33 cellular contexts compared by ENCODE assay signal in the genomic region with DNA sequence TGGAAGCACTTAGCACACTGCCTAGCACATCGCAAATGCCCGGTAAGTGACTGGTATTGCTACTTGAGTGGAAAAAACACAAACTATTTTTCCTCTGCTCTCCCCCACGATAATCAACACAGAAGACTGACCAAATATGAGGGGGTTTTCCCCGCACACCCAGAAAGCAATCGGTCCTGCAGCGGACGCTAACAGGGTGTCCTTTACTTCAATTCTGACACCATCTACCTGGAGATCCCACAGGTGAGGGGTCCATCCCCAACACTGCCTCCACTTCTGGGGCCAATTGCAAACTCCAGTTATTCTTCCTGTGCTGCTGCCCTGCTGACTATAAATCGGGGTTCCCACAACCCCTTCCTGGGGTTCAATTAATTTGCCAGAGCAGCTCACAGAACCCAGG.
"Had no signal": no experiment of that assay in that cellular context is flagged by ENCODE, and none has a peak within 500 bp of the region (broad histone marks: within the 10 kb centered on the region; RNA-seq: fewer than 3 reads in every experiment).

No MANE protein-coding gene starts in this region.

- H3K4me3 Mint-ChIP-seq: activated B cell treated with CpG ODN at 0.5 μM for 24 hours; activated CD4-positive, alpha-beta memory T cell treated with anti-CD3 and anti-CD28 coated beads for 36 hours; activated CD4-positive, alpha-beta T cell treated with anti-CD3 and anti-CD28 coated beads for 36 hours; activated CD8-positive, alpha-beta memory T cell treated with anti-CD3 and anti-CD28 coated beads, Interleukin-2, amount 10 ng/mL, durations not matched to agents 7 days and 5 days; activated CD8-positive, alpha-beta T cell treated with anti-CD3 and anti-CD28 coated beads for 36 hours; activated naive CD4-positive, alpha-beta T cell treated with anti-CD3 and anti-CD28 coated beads, Interleukin-2, amount 10 ng/mL, durations not matched to agents 7 days and 5 days; activated naive CD4-positive, alpha-beta T cell treated with anti-CD3 and anti-CD28 coated beads, Interleukin-2, amount 50 U/mL, for 24 hours; activated naive CD8-positive, alpha-beta T cell; activated naive CD8-positive, alpha-beta T cell treated with anti-CD3 and anti-CD28 coated beads, Interleukin-2, amount 10 ng/mL, durations not matched to agents 7 days and 5 days; activated naive CD8-positive, alpha-beta T cell treated with anti-CD3 and anti-CD28 coated beads, Interleukin-2, amount 50 U/mL, for 24 hours; activated T-cell treated with anti-CD3 and anti-CD28 coated beads, Interleukin-2, amount 50 U/mL, for 24 hours; brain; T-helper 1 cell treated with Interleukin-12 subunit alpha and Interleukin-12 subunit beta and Interleukin-4 antibody, amounts not matched to agents 30 μg/mL and 1 μg/mL, for 36 hours; T-helper 2 cell treated with Interferon-gamma antibody and Interleukin-4, amounts not matched to agents 5 μg/mL and 100 μg/mL, for 36 hours had no signal

- FAIRE-seq: TTC549 had no signal

- H3K36me3 Mint-ChIP-seq: activated CD4-positive, alpha-beta memory T cell treated with anti-CD3 and anti-CD28 coated beads for 36 hours; activated CD8-positive, alpha-beta memory T cell treated with anti-CD3 and anti-CD28 coated beads, Interleukin-2, amount 10 ng/mL, durations not matched to agents 7 days and 5 days; activated naive CD4-positive, alpha-beta T cell treated with anti-CD3 and anti-CD28 coated beads, Interleukin-2, amount 10 ng/mL, durations not matched to agents 7 days and 5 days; activated naive CD4-positive, alpha-beta T cell treated with anti-CD3 and anti-CD28 coated beads, Interleukin-2, amount 50 U/mL, for 24 hours; activated naive CD8-positive, alpha-beta T cell; activated naive CD8-positive, alpha-beta T cell treated with anti-CD3 and anti-CD28 coated beads, Interleukin-2, amount 10 ng/mL, durations not matched to agents 7 days and 5 days; brain had no signal

- ATAC-seq: activated CD4-positive, alpha-beta T cell treated with anti-CD3 and anti-CD28 coated beads for 36 hours; activated CD8-positive, alpha-beta memory T cell treated with anti-CD3 and anti-CD28 coated beads, Interleukin-2, amount 10 ng/mL, durations not matched to agents 7 days and 5 days; activated CD8-positive, alpha-beta T cell treated with anti-CD3 and anti-CD28 coated beads for 36 hours; activated naive CD8-positive, alpha-beta T cell treated with anti-CD3 and anti-CD28 coated beads, Interleukin-2, amount 50 U/mL, for 24 hours had no signal

- H3K9me3 Mint-ChIP-seq: activated CD4-positive, alpha-beta memory T cell treated with anti-CD3 and anti-CD28 coated beads for 36 hours; activated CD8-positive, alpha-beta T cell treated with anti-CD3 and anti-CD28 coated beads for 36 hours; activated naive CD4-positive, alpha-beta T cell treated with anti-CD3 and anti-CD28 coated beads, Interleukin-2, amount 10 ng/mL, durations not matched to agents 7 days and 5 days; activated naive CD4-positive, alpha-beta T cell treated with anti-CD3 and anti-CD28 coated beads, Interleukin-2, amount 50 U/mL, for 24 hours; activated naive CD8-positive, alpha-beta T cell treated with anti-CD3 and anti-CD28 coated beads, Interleukin-2, amount 50 U/mL, for 24 hours; activated T-cell treated with anti-CD3 and anti-CD28 coated beads, Interleukin-2, amount 50 U/mL, for 24 hours; activated T-helper 2 cell treated with anti-CD3 and anti-CD28 coated beads, Interferon-gamma antibody, Interleukin-2, Interleukin-4, amounts not matched to agents 10 μg/mL and 5 μg/mL and 100 μg/mL, durations not matched to agents 14 hours and 24 hours and 36 hours; brain; T-helper 1 cell treated with Interleukin-12 subunit alpha and Interleukin-12 subunit beta and Interleukin-4 antibody, amounts not matched to agents 30 μg/mL and 1 μg/mL, for 36 hours; T-helper 2 cell treated with Interferon-gamma antibody and Interleukin-4, amounts not matched to agents 5 μg/mL and 100 μg/mL, for 36 hours had no signal

- H3K36me3 ChIP-seq: ascending aorta had no signal

- DNase-seq: activated B cell treated with CpG ODN at 0.5 μM for 24 hours; activated CD4-positive, alpha-beta memory T cell treated with anti-CD3 and anti-CD28 coated beads for 36 hours; activated CD4-positive, alpha-beta T cell treated with anti-CD3 and anti-CD28 coated beads for 36 hours; activated CD4-positive, alpha-beta T cell treated with anti-CD3 and anti-CD28 coated beads for 48 hours; activated CD4-positive, alpha-beta T cell treated with anti-CD3 and anti-CD28 coated beads, Interleukin-2, amount 50 U/mL, for 1 hour; activated CD4-positive, alpha-beta T cell treated with anti-CD3 and anti-CD28 coated beads, Interleukin-2, amount 50 U/mL, for 4 hours; activated CD4-positive, CD25-positive, alpha-beta regulatory T cell treated with anti-CD3 and anti-CD28 coated beads, Interleukin-2, amount 50 U/mL, for 72 hours; activated CD8-positive, alpha-beta memory T cell treated with anti-CD3 and anti-CD28 coated beads, Interleukin-2, amount 10 ng/mL, durations not matched to agents 7 days and 5 days; activated CD8-positive, alpha-beta memory T cell treated with anti-CD3 and anti-CD28 coated beads, Interleukin-2, amount 50 U/mL, for 48 hours; activated CD8-positive, alpha-beta T cell treated with anti-CD3 and anti-CD28 coated beads for 36 hours; activated gamma-delta T cell; activated naive CD4-positive, alpha-beta T cell treated with anti-CD3 and anti-CD28 coated beads, Interleukin-2, amount 10 ng/mL, durations not matched to agents 7 days and 5 days; activated naive CD4-positive, alpha-beta T cell treated with Interleukin-2 at 50 U/mL for 16 hours; activated naive CD8-positive, alpha-beta T cell treated with anti-CD3 and anti-CD28 coated beads, Interleukin-2, amount 10 ng/mL, durations not matched to agents 7 days and 5 days; activated naive CD8-positive, alpha-beta T cell treated with anti-CD3 and anti-CD28 coated beads, Interleukin-2, amount 50 U/mL, for 24 hours; activated T-cell treated with anti-CD3 and anti-CD28 coated beads, Interleukin-2, amount 50 U/mL, for 24 hours; activated T-cell treated with anti-CD3 and anti-CD28 coated beads, Interleukin-2, amount 50 U/mL, for 48 hours; amygdala; anterior cingulate cortex; central memory CD4-positive, alpha-beta T cell; SW 1271; T-helper 1 cell; T-helper 2 cell; T-helper 9 cell had no signal

- H3K4me1 Mint-ChIP-seq: activated B cell treated with CpG ODN at 0.5 μM for 24 hours; activated CD4-positive, alpha-beta T cell treated with anti-CD3 and anti-CD28 coated beads for 36 hours; activated CD8-positive, alpha-beta memory T cell treated with anti-CD3 and anti-CD28 coated beads, Interleukin-2, amount 10 ng/mL, durations not matched to agents 7 days and 5 days; activated naive CD4-positive, alpha-beta T cell treated with anti-CD3 and anti-CD28 coated beads, Interleukin-2, amount 50 U/mL, for 24 hours; activated naive CD8-positive, alpha-beta T cell treated with anti-CD3 and anti-CD28 coated beads, Interleukin-2, amount 10 ng/mL, durations not matched to agents 7 days and 5 days; activated naive CD8-positive, alpha-beta T cell treated with anti-CD3 and anti-CD28 coated beads, Interleukin-2, amount 50 U/mL, for 24 hours; brain had no signal

- H3K4me3 ChIP-seq: ascending aorta had no signal

- H3K27ac ChIP-seq: ascending aorta, VCaP had no signal

- H3K27ac Mint-ChIP-seq: activated B cell treated with CpG ODN at 0.5 μM for 24 hours; activated CD4-positive, alpha-beta memory T cell treated with anti-CD3 and anti-CD28 coated beads for 36 hours; activated CD4-positive, alpha-beta T cell treated with anti-CD3 and anti-CD28 coated beads for 36 hours; activated CD8-positive, alpha-beta memory T cell treated with anti-CD3 and anti-CD28 coated beads, Interleukin-2, amount 10 ng/mL, durations not matched to agents 7 days and 5 days; activated CD8-positive, alpha-beta T cell treated with anti-CD3 and anti-CD28 coated beads for 36 hours; activated naive CD4-positive, alpha-beta T cell treated with anti-CD3 and anti-CD28 coated beads, Interleukin-2, amount 10 ng/mL, durations not matched to agents 7 days and 5 days; activated naive CD4-positive, alpha-beta T cell treated with anti-CD3 and anti-CD28 coated beads, Interleukin-2, amount 50 U/mL, for 24 hours; activated naive CD8-positive, alpha-beta T cell; activated naive CD8-positive, alpha-beta T cell treated with anti-CD3 and anti-CD28 coated beads, Interleukin-2, amount 10 ng/mL, durations not matched to agents 7 days and 5 days; activated naive CD8-positive, alpha-beta T cell treated with anti-CD3 and anti-CD28 coated beads, Interleukin-2, amount 50 U/mL, for 24 hours; activated T-cell treated with anti-CD3 and anti-CD28 coated beads, Interleukin-2, amount 50 U/mL, for 24 hours; activated T-helper 2 cell treated with anti-CD3 and anti-CD28 coated beads, Interferon-gamma antibody, Interleukin-2, Interleukin-4, amounts not matched to agents 10 μg/mL and 5 μg/mL and 100 μg/mL, durations not matched to agents 14 hours and 24 hours and 36 hours; brain; T-helper 1 cell treated with Interleukin-12 subunit alpha and Interleukin-12 subunit beta and Interleukin-4 antibody, amounts not matched to agents 30 μg/mL and 1 μg/mL, for 36 hours; T-helper 2 cell treated with Interferon-gamma antibody and Interleukin-4, amounts not matched to agents 5 μg/mL and 100 μg/mL, for 36 hours had no signal

- H3K27me3 Mint-ChIP-seq: activated CD4-positive, alpha-beta memory T cell treated with anti-CD3 and anti-CD28 coated beads for 36 hours; activated CD4-positive, alpha-beta T cell treated with anti-CD3 and anti-CD28 coated beads for 36 hours; activated CD8-positive, alpha-beta T cell treated with anti-CD3 and anti-CD28 coated beads for 36 hours; activated naive CD4-positive, alpha-beta T cell treated with anti-CD3 and anti-CD28 coated beads, Interleukin-2, amount 50 U/mL, for 24 hours; activated naive CD8-positive, alpha-beta T cell; activated naive CD8-positive, alpha-beta T cell treated with anti-CD3 and anti-CD28 coated beads, Interleukin-2, amount 50 U/mL, for 24 hours; activated T-cell treated with anti-CD3 and anti-CD28 coated beads, Interleukin-2, amount 50 U/mL, for 24 hours had no signal

- H3K27me3 ChIP-seq: ascending aorta had no signal
